9 cellular contexts compared by ENCODE assay signal in the genomic region with DNA sequence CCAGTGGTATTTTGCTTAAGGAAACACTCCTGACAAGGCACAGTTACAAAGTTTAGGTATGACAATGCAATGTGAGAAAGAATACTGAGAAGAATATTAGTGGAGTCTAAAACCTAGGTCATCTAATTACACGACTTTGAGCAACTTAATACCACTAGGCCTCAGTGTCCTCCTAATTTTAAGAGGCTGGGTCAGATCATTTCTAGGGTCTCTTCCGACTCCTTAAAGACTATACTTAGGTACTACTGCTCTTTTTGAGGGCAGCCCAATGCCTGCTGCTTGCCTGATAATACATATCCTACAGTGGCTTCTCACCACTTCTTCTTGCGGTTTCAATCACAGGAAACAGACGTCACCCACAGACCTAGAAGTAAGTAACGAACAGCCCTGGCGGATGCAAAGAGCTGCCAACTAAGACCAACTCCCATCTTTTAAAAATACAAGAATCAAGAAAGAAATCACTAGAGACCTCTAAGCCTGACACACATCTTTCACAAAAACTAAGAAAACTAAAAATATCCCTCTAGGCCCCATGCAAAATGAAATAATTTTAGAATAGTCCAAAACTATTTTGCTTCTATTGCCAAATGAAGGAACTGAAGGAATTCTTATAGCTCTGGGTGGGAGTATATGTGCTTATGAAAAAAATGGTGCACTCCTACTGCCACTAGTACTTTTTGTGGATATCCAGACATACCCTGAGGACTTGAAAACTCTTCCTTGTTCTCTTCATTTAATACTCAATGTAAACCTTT. TPM values are rescaled to one million over a fixed set of nuclear protein-coding genes. Genes with fewer than 3 reads are reported as not detected.
DNase-seq lines count a peak whose midpoint lies in the region; ATAC-seq lines count a peak whose summit lies in the region.
"Had no signal": no experiment of that assay in that cellular context is flagged by ENCODE, and none has a peak within 500 bp of the region (broad histone marks: within the 10 kb centered on the region; RNA-seq: fewer than 3 reads in every experiment).

No MANE protein-coding gene starts in this region.

- ATAC-seq in GM18519 (IDR thresholded peaks at IDR 0.05; ENCODE audit: low FRiP score, unreplicated experiment): peak; percentile 92
- ATAC-seq in HG02970 (IDR thresholded peaks at IDR 0.05; ENCODE audit: low FRiP score, unreplicated experiment): peak; percentile 86
- ATAC-seq: Panc1 had no signal

- H3K27me3 Mint-ChIP-seq in immature natural killer cell (ENCODE audit: low read depth in 3 of 3): peaks cover 2 to 10% (median 5%) of the 10 kb centered on the region in 3 donors

- peak; percentile 79 for DNase-seq in RPMI7951 (ENCODE audit: low read depth)
- DNase-seq in activated gamma-delta T cell treated with anti-CD3 and anti-CD28 coated beads, Interleukin-2, amount 50 U/mL, for 16 hours (ENCODE audit: low read depth): peak; percentile 59
- peak; percentile 87 to 88 (median 87) for DNase-seq in immature natural killer cell
- DNase-seq in stimulated activated CD8-positive, alpha-beta memory T cell treated with anti-CD3 and anti-CD28 coated beads, Interleukin-2, amount 100 ng/mL, for 1 hour (ENCODE audit: low read depth in 2 of 2): peak; percentile 55 to 56
- DNase-seq in NCI-H226: no peak
- no peak for DNase-seq in COR-L47 (lab: John Stamatoyannopoulos, UW)

- peaks cover 3 to 9% (median 8%) of the 10 kb centered on the region in 3 donors for H3K36me3 Mint-ChIP-seq in immature natural killer cell

- H3K27ac Mint-ChIP-seq in immature natural killer cell: peak overlapping the region; percentile 90 to 98 (median 96)

- peaks cover 93 to 96% of the 10 kb centered on the region in 2 donors for H3K4me1 Mint-ChIP-seq in immature natural killer cell

- H3K9me3 Mint-ChIP-seq in immature natural killer cell: no peaks in the 10 kb centered on the region

- peak overlapping the region; percentile 80 to 87 (median 82) for H3K4me3 Mint-ChIP-seq in immature natural killer cell

RNA-seq across cellular contexts. Expression of gene DIAPH1, which starts 13.1 kb away (rescaled TPM):
- 29.1 and 40.1 TPM in 2 replicates for total RNA-seq in RPMI7951 (2014; rRNA removed; shearing (Covaris generic))
- polyA plus RNA-seq in immature natural killer cell: 100 to 1,000 TPM; 108 to 187 (median 123) TPM

RNA-seq across cellular contexts. Expression of gene HDAC3, which starts 30.9 kb away (rescaled TPM):
- 43.9 and 52.4 TPM in 2 replicates for total RNA-seq in RPMI7951 (2014; rRNA removed; shearing (Covaris generic))
- polyA plus RNA-seq in immature natural killer cell: 100 to 1,000 TPM in 1 of 3 donors, 10 to 100 TPM in 2; 71.5 to 140 (median 80.6) TPM

RNA-seq across cellular contexts. Expression of gene RELL2, which starts 31.1 kb away (rescaled TPM):
- 2.8 and 5.2 TPM in 2 replicates for total RNA-seq in RPMI7951 (2014; rRNA removed; shearing (Covaris generic))
- 1 to 10 TPM; 1.0 to 3.1 (median 1.5) TPM for polyA plus RNA-seq in immature natural killer cell

RNA-seq across cellular contexts. Expression of gene FCHSD1, which starts 45.5 kb away (rescaled TPM):
- total RNA-seq in RPMI7951 (2014; rRNA removed; shearing (Covaris generic)): 8.5 and 11.1 TPM in 2 replicates
- 10 to 100 TPM in 2 of 3 donors, 1 to 10 TPM in 1; 5.9 to 14.7 (median 10.9) TPM for polyA plus RNA-seq in immature natural killer cell

Comparison
In these comparisons a context has a peak if more than half of its experiments do, and no peak if none do; other contexts are left out.
1. DNase-seq: peak in RPMI7951 (single experiment), activated gamma-delta T cell treated with anti-CD3 and anti-CD28 coated beads, Interleukin-2, amount 50 U/mL, for 16 hours (single experiment), immature natural killer cell (3 of 3) and stimulated activated CD8-positive, alpha-beta memory T cell treated with anti-CD3 and anti-CD28 coated beads, Interleukin-2, amount 100 ng/mL, for 1 hour (2 of 2); none in NCI-H226 (single experiment) and COR-L47 (single experiment).